In genomic region chr16:50741808-50742520, GRCh38 we compare ENCODE assay signal across 1 cellular context.
TF ChIP-seq lines count a peak whose summit lies in the region.

Gene CYLD (plus strand): TSS chr16:50742086. CDS start chr16:50749699, 7,613 bp downstream.

TF ChIP-seq in HepG2, 621 proteins besides CTCF, POLR2A, EP300 and RAD21 (continued from another document):
- TF ChIP-seq FOXK1 (CRISPR knock-in tag; IDR thresholded peaks at IDR 0.05; ENCODE audit: borderline replicate concordance, low read depth) = peak; percentile 96
- no peak for TF ChIP-seq ZBTB37 (CRISPR knock-in tag; IDR thresholded peaks at IDR 0.05)
- TF ChIP-seq DNMT3B (CRISPR knock-in tag; conservative IDR thresholded peaks at IDR 0.05) = no peak
- TF ChIP-seq CHD2 (IDR thresholded peaks at IDR 0.05; ENCODE audit: low read depth, low read length) = peak; percentile 68
- no peak for TF ChIP-seq HOXA9 (CRISPR knock-in tag; IDR thresholded peaks at IDR 0.05; ENCODE audit: borderline replicate concordance)
- TF ChIP-seq NR2F6 (IDR thresholded peaks at IDR 0.05) = no peak
- no peak for TF ChIP-seq NR2F6 (CRISPR knock-in tag; IDR thresholded peaks at IDR 0.05)
- no peak for TF ChIP-seq TCF7 (IDR thresholded peaks at IDR 0.05; ENCODE audit: low read depth)
- peak; percentile 88 for TF ChIP-seq THAP11 (CRISPR knock-in tag; IDR thresholded peaks at IDR 0.05)
- no peak for TF ChIP-seq ZNF326 (CRISPR knock-in tag; IDR thresholded peaks at IDR 0.05; ENCODE audit: borderline replicate concordance)
- peak; percentile 79 for TF ChIP-seq KDM3A (CRISPR knock-in tag; IDR thresholded peaks at IDR 0.05; ENCODE audit: low read depth)
- no peak for TF ChIP-seq POLR2AphosphoS5 (IDR thresholded peaks at IDR 0.05; ENCODE audit: low read depth, low read length)
- peak; percentile 37 for TF ChIP-seq HNRNPK (IDR thresholded peaks at IDR 0.05; ENCODE audit: low read depth, low read length, poor library complexity, severe bottlenecking)
- TF ChIP-seq SRF (IDR thresholded peaks at IDR 0.05; ENCODE audit: low read depth, low read length) = peak; percentile 6; the same call in 1 of the 2 replicates
- no peak for TF ChIP-seq RFX3 (CRISPR knock-in tag; IDR thresholded peaks at IDR 0.05)
- peak; percentile 52; the same call in 1 of the 2 replicates for TF ChIP-seq FOXO1 (CRISPR knock-in tag; IDR thresholded peaks at IDR 0.05)
- TF ChIP-seq ZNF264 (CRISPR knock-in tag; IDR thresholded peaks at IDR 0.05) = 0 out of 2 replicates have a peak, but pooled peaks have one; percentile 36
- no peak for TF ChIP-seq REL (CRISPR knock-in tag; conservative IDR thresholded peaks at IDR 0.05)
- TF ChIP-seq RAD51 (IDR thresholded peaks at IDR 0.05; ENCODE audit: borderline replicate concordance) = no peak
- peak; percentile 27; the same call in 1 of the 2 replicates for TF ChIP-seq MXD4 (CRISPR knock-in tag; IDR thresholded peaks at IDR 0.05)
